Comparison of ENCODE assay signal across 7 cellular contexts in the genomic region with DNA sequence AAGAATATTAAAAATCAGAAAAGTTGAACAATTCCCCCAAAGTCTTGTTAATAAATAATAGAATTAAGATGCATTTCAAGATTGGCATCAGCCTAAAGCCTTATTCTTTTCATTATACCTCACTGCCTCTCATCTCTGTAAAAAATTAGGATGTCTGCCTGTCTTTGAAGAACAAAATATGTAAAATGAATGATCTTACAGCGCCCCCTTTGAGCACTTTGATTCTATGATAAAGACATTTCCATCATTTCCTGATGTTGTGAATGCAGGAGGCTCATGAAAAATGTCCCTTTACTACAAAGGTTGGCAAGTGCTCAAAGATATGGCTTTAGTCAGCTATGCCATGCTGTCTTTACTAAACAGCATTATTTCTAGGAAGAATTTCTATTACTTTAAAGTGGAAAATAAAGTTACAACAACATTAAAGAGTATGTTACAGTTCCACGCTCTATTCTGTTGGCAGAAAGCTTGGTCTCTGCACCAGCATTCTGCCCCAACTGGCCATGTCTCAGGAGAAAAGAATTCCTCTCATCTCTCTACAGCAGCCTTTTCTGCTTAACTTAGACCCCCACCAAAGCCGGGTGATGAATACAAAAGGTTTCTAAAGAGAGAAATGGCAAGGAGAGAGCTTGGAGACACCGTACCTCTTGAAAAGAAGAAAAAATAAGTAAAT.
A peak's percentile ranks its signal among the peaks of the same experiment; 100 is the strongest.
DNase-seq lines count a peak whose midpoint lies in the region; ATAC-seq and TF ChIP-seq lines count a peak whose summit lies in the region.

No MANE protein-coding gene starts in this region.

- H3K9me3 Mint-ChIP-seq in osteocyte (ENCODE audit: unreplicated experiment) = peaks cover 6% of the 10 kb centered on the region
- H3K9me3 Mint-ChIP-seq in mesothelial cell of epicardium = no peaks in the 10 kb centered on the region

- DNase-seq in GM03348 (ENCODE audit: low spot score) (peak; percentile 47), MV-4-11 (lab: John Stamatoyannopoulos, UW) (peak; percentile 16), brain microvascular endothelial cell (peak; percentile 64), osteocyte (ENCODE audit: extremely low spot score, unreplicated experiment) (no peak), mesothelial cell of epicardium (ENCODE audit: low spot score in 2 of 2, unreplicated experiment in 2 of 2) (no peak)

- TF ChIP-seq CTCF in brain microvascular endothelial cell (IDR thresholded peaks at IDR 0.05; ENCODE audit: low read depth, low read length, missing control alignments) (peak; percentile 47), osteocyte (IDR thresholded peaks at IDR 0.05) (peak; percentile 61), mesothelial cell of epicardium (IDR thresholded peaks at IDR 0.05; ENCODE audit: unreplicated experiment) (no peak)

- no peaks in the 10 kb centered on the region for H3K27me3 Mint-ChIP-seq in osteocyte (ENCODE audit: unreplicated experiment)
- H3K27me3 Mint-ChIP-seq in mesothelial cell of epicardium (ENCODE audit: low read depth) = no peaks in the 10 kb centered on the region

- H3K27ac Mint-ChIP-seq in osteocyte (ENCODE audit: unreplicated experiment) (peak overlapping the region; percentile 88), mesothelial cell of epicardium (no peak overlapping the region)

- H3K36me3 Mint-ChIP-seq in osteocyte (ENCODE audit: unreplicated experiment) (no peaks in the 10 kb centered on the region), mesothelial cell of epicardium (no peaks in the 10 kb centered on the region)

- no peak for ATAC-seq in HG03135 (IDR thresholded peaks at IDR 0.05; ENCODE audit: unreplicated experiment)
- ATAC-seq in GM21723 (IDR thresholded peaks at IDR 0.05; ENCODE audit: unreplicated experiment) = no peak

- peak overlapping the region; percentile 58 for H3K27ac ChIP-seq in brain microvascular endothelial cell

- peaks cover 20% of the 10 kb centered on the region for H3K4me1 Mint-ChIP-seq in osteocyte (ENCODE audit: unreplicated experiment)
- H3K4me1 Mint-ChIP-seq in mesothelial cell of epicardium = peaks cover 46% of the 10 kb centered on the region

- H3K27me3 ChIP-seq in brain microvascular endothelial cell (replicated peaks) = no peaks in the 10 kb centered on the region

- in situ Hi-C loops in brain microvascular endothelial cell (cut with HindIII; ENCODE audit: low pct_ligation_motif_present, low sequenced_read_pairs) = no loop called here

- H3K4me3 ChIP-seq in brain microvascular endothelial cell (ENCODE audit: low read depth, low read length) = no peak overlapping the region

- H3K4me3 Mint-ChIP-seq in osteocyte (ENCODE audit: unreplicated experiment) (no peak overlapping the region), mesothelial cell of epicardium (no peak overlapping the region)

- no peaks in the 10 kb centered on the region for H3K36me3 ChIP-seq in brain microvascular endothelial cell (replicated peaks)

Comparison
In these comparisons a context has a peak if more than half of its experiments do, and no peak if none do; other contexts are left out.
1. DNase-seq: peak in GM03348 (single experiment), MV-4-11 (single experiment) and brain microvascular endothelial cell (single experiment); none in osteocyte (single experiment) and mesothelial cell of epicardium (0 of 2).